Comparison of ENCODE assay signal across 16 cellular contexts in genomic region chr1:91784191-91784590, GRCh38.
A peak's percentile ranks its signal among the peaks of the same experiment; 100 is the strongest.
DNase-seq lines count a peak whose midpoint lies in the region; ATAC-seq and TF ChIP-seq lines count a peak whose summit lies in the region.
"Had no signal": no experiment of that assay in that cellular context is flagged by ENCODE, and none has a peak within 500 bp of the region (broad histone marks: within the 10 kb centered on the region; RNA-seq: fewer than 3 reads in every experiment).

No MANE protein-coding gene starts in this region.

- peaks cover 0 to 27% (median 0%) of the 10 kb centered on the region in 3 donors for H3K36me3 ChIP-seq in esophagus squamous epithelium
- no peaks in the 10 kb centered on the region for H3K36me3 ChIP-seq in upper lobe of right lung
- H3K36me3 ChIP-seq: cardiac muscle cell had no signal

- peak overlapping the region in 3 of 4 donors; percentile 47 to 75 (median 67) for H3K27ac ChIP-seq in esophagus squamous epithelium
- peak overlapping the region; percentile 14 for H3K27ac ChIP-seq in upper lobe of right lung
- H3K27ac ChIP-seq: cardiac muscle cell had no signal

- ATAC-seq in GM19395 (IDR thresholded peaks at IDR 0.05; ENCODE audit: unreplicated experiment) = peak; percentile 79
- peak; percentile 58 for ATAC-seq in HG03039 (IDR thresholded peaks at IDR 0.05; ENCODE audit: unreplicated experiment)
- no peak for ATAC-seq in upper lobe of right lung
- ATAC-seq: gastroesophageal sphincter had no signal

- H3K4me3 ChIP-seq in esophagus squamous epithelium (no peak overlapping the region), upper lobe of right lung (no peak overlapping the region)
- H3K4me3 ChIP-seq: cardiac muscle cell, gastroesophageal sphincter had no signal

- DNase-seq in esophagus squamous epithelium (lab: John Stamatoyannopoulos, UW) (no peak), upper lobe of right lung (no peak), NCI-H446 (lab: John Stamatoyannopoulos, UW) (no peak), A172 (ENCODE audit: low spot score) (no peak), NCI-H1417 (lab: John Stamatoyannopoulos, UW) (no peak)
- DNase-seq: activated CD8-positive, alpha-beta memory T cell treated with anti-CD3 and anti-CD28 coated beads, Interleukin-2, amount 50 U/mL, for 48 hours; DMS79 treated with DMSO at 0.1 percent for 48 hours; endodermal cell; KG1; NCI-H1694; NCI-H69; SW 1271 had no signal

- H3K9me3 ChIP-seq in esophagus squamous epithelium = no peaks in the 10 kb centered on the region
- no peaks in the 10 kb centered on the region for H3K9me3 ChIP-seq in upper lobe of right lung
- H3K9me3 ChIP-seq: gastroesophageal sphincter had no signal

- H3K4me1 ChIP-seq in esophagus squamous epithelium (peaks cover 0 to 75% (median 39%) of the 10 kb centered on the region in 3 donors), upper lobe of right lung (peaks cover 42% of the 10 kb centered on the region)

- 87 to 94% methylated on average over 3 of the region's 3 CpGs for WGBS in esophagus squamous epithelium, 2 donors

- H3K27me3 ChIP-seq in esophagus squamous epithelium (no peaks in the 10 kb centered on the region), upper lobe of right lung (no peaks in the 10 kb centered on the region)
- H3K27me3 ChIP-seq: cardiac muscle cell, gastroesophageal sphincter had no signal

- TF ChIP-seq POLR2A in esophagus squamous epithelium (IDR thresholded peaks at IDR 0.05) = no peak

- TF ChIP-seq CTCF in esophagus squamous epithelium (IDR thresholded peaks at IDR 0.05) (no peak), upper lobe of right lung (IDR thresholded peaks at IDR 0.05) (no peak)

- intact Hi-C loops in esophagus squamous epithelium (cut with DNase I) = no loop called here
- intact Hi-C loops in upper lobe of right lung (cut with DNase I) = no loop called here
